ENCODE assay signal across 1 cellular context in the genomic region with DNA sequence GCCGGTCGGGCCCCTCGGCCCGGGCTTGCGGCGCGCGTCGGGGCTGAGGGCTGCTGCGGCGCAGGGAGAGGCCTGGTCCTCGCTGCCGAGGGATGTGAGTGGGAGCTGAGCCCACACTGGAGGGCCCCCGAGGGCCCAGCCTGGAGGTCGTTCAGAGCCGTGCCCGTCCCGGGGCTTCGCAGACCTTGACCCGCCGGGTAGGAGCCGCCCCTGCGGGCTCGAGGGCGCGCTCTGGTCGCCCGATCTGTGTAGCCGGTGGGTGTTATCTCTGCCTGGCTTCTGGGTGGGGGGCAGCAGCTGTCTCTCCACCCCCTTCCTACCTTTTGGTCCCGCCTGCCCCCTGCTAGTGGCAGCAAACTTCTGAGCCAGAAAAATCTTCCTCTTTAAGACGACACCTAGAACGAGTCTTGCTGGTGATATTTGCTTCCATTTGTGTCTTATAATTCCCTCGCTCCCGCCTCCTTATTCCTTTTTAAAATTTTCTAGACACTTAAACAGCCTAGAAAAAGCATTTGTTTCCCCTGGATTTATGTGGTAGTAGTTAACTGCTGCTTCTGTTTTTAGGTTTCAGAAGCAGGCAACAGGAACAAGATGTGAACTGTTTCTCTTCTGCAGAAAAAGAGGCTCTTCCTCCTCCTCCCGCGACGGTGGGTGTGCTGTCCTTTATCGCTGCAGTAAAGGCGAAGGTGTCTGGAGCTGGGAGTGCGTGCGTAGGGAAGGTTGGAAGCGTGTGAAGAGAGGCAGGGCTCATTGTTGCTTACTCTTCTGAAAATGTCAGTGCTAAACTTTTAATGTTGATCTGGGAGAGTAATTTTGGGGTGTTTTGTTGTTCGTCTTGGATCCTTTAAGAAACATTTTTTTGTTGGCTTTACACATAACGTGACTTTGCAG.
TF ChIP-seq lines count a peak whose summit lies in the region.

No MANE protein-coding gene starts in this region.

TF ChIP-seq in K562, 482 proteins besides CTCF, POLR2A, EP300 and RAD21 (continued from another document and continues in another):
- TF ChIP-seq, protein P1, sequence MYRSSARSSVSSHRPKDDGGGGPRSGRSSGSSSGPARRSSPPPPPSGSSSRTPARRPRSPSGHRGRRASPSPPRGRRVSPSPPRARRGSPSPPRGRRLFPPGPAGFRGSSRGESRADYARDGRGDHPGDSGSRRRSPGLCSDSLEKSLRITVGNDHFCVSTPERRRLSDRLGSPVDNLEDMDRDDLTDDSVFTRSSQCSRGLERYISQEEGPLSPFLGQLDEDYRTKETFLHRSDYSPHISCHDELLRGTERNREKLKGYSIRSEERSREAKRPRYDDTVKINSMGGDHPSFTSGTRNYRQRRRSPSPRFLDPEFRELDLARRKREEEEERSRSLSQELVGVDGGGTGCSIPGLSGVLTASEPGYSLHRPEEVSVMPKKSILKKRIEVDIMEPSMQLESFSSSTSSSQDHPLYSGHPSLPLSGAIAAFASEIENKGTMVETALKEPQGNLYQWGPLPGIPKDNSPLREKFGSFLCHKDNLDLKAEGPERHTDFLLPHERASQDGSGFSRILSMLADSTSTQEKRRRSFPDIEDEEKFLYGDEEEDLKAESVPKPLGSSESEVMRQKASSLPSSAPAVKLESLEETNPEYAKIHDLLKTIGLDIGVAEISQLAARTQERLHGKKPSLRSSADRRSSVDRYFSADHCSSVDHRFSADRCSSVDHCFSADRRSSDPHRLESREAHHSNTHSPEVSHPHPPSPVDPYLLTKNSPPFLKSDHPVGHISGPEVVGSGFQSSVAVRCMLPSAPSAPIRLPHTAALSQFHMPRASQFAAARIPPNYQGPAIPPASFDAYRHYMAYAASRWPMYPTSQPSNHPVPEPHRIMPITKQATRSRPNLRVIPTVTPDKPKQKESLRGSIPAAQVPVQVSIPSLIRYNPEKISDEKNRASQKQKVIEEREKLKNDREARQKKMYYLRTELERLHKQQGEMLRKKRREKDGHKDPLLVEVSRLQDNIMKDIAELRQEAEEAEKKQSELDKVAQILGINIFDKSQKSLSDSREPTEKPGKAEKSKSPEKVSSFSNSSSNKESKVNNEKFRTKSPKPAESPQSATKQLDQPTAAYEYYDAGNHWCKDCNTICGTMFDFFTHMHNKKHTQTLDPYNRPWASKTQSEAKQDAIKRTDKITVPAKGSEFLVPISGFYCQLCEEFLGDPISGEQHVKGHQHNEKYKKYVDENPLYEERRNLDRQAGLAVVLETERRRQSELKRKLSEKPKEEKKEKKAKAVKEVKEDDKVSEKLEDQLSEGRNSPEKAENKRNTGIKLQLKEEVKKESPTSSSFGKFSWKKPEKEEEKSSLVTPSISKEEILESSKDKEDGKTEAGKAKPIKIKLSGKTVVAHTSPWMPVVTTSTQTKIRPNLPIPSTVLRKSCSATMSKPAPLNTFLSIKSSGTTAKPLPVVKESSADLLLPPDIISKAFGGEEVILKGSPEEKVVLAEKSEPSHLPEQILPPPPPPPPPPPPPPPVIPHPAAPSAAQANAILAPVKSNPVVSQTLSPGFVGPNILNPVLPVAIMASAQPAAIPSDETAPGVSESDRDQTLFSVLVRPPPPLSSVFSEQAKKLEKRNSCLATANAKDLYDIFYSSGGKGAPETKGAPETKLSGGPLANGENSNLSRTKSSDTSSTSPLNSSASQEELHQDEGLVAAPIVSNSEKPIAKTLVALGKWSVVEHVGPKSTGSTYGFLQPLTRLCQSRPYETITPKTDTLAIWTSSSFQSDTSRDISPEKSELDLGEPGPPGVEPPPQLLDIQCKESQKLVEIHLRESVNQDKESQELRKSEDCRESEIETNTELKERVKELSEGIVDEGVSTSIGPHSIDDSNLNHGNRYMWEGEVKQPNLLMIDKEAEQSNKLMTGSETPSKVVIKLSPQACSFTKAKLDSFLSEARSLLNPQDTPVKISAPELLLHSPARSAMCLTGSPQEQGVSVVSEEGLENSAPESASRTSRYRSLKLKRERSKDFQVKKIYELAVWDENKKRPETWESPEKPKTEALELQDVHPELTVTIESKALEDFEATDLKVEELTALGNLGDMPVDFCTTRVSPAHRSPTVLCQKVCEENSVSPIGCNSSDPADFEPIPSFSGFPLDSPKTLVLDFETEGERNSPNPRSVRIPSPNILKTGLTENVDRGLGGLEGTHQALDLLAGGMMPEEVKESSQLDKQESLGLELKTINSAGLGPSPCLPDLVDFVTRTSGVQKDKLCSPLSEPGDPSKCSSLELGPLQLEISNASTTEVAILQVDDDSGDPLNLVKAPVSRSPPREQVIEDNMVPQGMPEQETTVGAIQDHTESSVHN (IDR thresholded peaks at IDR 0.05; ENCODE audit: borderline replicate concordance in 1 of 2, low read depth in 1 of 2): no peak
- TF ChIP-seq FOXJ3 (CRISPR knock-in tag; IDR thresholded peaks at IDR 0.05): no peak
- TF ChIP-seq, protein P2, sequence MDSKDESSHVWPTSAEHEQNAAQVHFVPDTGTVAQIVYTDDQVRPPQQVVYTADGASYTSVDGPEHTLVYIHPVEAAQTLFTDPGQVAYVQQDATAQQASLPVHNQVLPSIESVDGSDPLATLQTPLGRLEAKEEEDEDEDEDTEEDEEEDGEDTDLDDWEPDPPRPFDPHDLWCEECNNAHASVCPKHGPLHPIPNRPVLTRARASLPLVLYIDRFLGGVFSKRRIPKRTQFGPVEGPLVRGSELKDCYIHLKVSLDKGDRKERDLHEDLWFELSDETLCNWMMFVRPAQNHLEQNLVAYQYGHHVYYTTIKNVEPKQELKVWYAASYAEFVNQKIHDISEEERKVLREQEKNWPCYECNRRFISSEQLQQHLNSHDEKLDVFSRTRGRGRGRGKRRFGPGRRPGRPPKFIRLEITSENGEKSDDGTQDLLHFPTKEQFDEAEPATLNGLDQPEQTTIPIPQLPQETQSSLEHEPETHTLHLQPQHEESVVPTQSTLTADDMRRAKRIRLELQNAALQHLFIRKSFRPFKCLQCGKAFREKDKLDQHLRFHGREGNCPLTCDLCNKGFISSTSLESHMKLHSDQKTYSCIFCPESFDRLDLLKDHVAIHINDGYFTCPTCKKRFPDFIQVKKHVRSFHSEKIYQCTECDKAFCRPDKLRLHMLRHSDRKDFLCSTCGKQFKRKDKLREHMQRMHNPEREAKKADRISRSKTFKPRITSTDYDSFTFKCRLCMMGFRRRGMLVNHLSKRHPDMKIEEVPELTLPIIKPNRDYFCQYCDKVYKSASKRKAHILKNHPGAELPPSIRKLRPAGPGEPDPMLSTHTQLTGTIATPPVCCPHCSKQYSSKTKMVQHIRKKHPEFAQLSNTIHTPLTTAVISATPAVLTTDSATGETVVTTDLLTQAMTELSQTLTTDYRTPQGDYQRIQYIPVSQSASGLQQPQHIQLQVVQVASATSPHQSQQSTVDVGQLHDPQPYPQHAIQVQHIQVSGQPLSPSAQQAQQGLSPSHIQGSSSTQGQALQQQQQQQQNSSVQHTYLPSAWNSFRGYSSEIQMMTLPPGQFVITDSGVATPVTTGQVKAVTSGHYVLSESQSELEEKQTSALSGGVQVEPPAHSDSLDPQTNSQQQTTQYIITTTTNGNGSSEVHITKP (IDR thresholded peaks at IDR 0.05; ENCODE audit: partially characterized antibody): peak; percentile 47
- no peak for TF ChIP-seq NCOA2 (IDR thresholded peaks at IDR 0.05; ENCODE audit: partially characterized antibody in 2 of 2)
- TF ChIP-seq, protein P3, sequence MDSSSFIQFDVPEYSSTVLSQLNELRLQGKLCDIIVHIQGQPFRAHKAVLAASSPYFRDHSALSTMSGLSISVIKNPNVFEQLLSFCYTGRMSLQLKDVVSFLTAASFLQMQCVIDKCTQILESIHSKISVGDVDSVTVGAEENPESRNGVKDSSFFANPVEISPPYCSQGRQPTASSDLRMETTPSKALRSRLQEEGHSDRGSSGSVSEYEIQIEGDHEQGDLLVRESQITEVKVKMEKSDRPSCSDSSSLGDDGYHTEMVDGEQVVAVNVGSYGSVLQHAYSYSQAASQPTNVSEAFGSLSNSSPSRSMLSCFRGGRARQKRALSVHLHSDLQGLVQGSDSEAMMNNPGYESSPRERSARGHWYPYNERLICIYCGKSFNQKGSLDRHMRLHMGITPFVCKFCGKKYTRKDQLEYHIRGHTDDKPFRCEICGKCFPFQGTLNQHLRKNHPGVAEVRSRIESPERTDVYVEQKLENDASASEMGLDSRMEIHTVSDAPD (CRISPR knock-in tag; IDR thresholded peaks at IDR 0.05): no peak
- TF ChIP-seq TAF1 (IDR thresholded peaks at IDR 0.05; ENCODE audit: control insufficient read depth, extremely low read depth, insufficient read depth, low read length, severe bottlenecking): peak; percentile 42
- no peak for TF ChIP-seq DMBX1 (CRISPR knock-in tag; IDR thresholded peaks at IDR 0.05; ENCODE audit: borderline replicate concordance)
- TF ChIP-seq, protein P4, sequence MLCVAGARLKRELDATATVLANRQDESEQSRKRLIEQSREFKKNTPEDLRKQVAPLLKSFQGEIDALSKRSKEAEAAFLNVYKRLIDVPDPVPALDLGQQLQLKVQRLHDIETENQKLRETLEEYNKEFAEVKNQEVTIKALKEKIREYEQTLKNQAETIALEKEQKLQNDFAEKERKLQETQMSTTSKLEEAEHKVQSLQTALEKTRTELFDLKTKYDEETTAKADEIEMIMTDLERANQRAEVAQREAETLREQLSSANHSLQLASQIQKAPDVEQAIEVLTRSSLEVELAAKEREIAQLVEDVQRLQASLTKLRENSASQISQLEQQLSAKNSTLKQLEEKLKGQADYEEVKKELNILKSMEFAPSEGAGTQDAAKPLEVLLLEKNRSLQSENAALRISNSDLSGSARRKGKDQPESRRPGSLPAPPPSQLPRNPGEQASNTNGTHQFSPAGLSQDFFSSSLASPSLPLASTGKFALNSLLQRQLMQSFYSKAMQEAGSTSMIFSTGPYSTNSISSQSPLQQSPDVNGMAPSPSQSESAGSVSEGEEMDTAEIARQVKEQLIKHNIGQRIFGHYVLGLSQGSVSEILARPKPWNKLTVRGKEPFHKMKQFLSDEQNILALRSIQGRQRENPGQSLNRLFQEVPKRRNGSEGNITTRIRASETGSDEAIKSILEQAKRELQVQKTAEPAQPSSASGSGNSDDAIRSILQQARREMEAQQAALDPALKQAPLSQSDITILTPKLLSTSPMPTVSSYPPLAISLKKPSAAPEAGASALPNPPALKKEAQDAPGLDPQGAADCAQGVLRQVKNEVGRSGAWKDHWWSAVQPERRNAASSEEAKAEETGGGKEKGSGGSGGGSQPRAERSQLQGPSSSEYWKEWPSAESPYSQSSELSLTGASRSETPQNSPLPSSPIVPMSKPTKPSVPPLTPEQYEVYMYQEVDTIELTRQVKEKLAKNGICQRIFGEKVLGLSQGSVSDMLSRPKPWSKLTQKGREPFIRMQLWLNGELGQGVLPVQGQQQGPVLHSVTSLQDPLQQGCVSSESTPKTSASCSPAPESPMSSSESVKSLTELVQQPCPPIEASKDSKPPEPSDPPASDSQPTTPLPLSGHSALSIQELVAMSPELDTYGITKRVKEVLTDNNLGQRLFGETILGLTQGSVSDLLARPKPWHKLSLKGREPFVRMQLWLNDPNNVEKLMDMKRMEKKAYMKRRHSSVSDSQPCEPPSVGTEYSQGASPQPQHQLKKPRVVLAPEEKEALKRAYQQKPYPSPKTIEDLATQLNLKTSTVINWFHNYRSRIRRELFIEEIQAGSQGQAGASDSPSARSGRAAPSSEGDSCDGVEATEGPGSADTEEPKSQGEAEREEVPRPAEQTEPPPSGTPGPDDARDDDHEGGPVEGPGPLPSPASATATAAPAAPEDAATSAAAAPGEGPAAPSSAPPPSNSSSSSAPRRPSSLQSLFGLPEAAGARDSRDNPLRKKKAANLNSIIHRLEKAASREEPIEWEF (CRISPR knock-in tag; IDR thresholded peaks at IDR 0.05): no peak
- no peak for TF ChIP-seq IFI16 (CRISPR knock-in tag; IDR thresholded peaks at IDR 0.05)
- no peak for TF ChIP-seq ZNF436 (CRISPR knock-in tag; IDR thresholded peaks at IDR 0.05)
- TF ChIP-seq ZNF589 (CRISPR knock-in tag; IDR thresholded peaks at IDR 0.05; ENCODE audit: low read depth): peak; percentile 52; the same call in 1 of the 2 replicates
- peak; percentile 35; the same call in 1 of the 2 replicates for TF ChIP-seq CBFA2T3 (IDR thresholded peaks at IDR 0.05)
- TF ChIP-seq, protein P5, sequence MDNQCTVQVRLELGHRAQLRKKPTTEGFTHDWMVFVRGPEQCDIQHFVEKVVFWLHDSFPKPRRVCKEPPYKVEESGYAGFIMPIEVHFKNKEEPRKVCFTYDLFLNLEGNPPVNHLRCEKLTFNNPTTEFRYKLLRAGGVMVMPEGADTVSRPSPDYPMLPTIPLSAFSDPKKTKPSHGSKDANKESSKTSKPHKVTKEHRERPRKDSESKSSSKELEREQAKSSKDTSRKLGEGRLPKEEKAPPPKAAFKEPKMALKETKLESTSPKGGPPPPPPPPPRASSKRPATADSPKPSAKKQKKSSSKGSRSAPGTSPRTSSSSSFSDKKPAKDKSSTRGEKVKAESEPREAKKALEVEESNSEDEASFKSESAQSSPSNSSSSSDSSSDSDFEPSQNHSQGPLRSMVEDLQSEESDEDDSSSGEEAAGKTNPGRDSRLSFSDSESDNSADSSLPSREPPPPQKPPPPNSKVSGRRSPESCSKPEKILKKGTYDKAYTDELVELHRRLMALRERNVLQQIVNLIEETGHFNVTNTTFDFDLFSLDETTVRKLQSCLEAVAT (IDR thresholded peaks at IDR 0.05): 0 out of 4 replicates have a peak, but pooled peaks of 1 of the 2 experiments have one; percentile 35
- no peak for TF ChIP-seq SREBF1 (IDR thresholded peaks at IDR 0.05; ENCODE audit: borderline replicate concordance, low read depth, low read length)
- TF ChIP-seq, protein P6, sequence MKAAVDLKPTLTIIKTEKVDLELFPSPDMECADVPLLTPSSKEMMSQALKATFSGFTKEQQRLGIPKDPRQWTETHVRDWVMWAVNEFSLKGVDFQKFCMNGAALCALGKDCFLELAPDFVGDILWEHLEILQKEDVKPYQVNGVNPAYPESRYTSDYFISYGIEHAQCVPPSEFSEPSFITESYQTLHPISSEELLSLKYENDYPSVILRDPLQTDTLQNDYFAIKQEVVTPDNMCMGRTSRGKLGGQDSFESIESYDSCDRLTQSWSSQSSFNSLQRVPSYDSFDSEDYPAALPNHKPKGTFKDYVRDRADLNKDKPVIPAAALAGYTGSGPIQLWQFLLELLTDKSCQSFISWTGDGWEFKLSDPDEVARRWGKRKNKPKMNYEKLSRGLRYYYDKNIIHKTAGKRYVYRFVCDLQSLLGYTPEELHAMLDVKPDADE (conservative IDR thresholded peaks at IDR 0.05; ENCODE audit: control insufficient read depth, low read depth, low read length): peak; percentile 60; the same call in 1 of the 2 replicates
- TF ChIP-seq CXXC5 (CRISPR knock-in tag; IDR thresholded peaks at IDR 0.05): peak; percentile 37; the same call in 1 of the 2 replicates
- TF ChIP-seq TEAD4 (IDR thresholded peaks at IDR 0.05; ENCODE audit: low read length): no peak
- TF ChIP-seq TEAD4 (CRISPR knock-in tag; IDR thresholded peaks at IDR 0.05; ENCODE audit: borderline replicate concordance): no peak
- TF ChIP-seq ARNT (IDR thresholded peaks at IDR 0.05): no peak
- TF ChIP-seq HOXB6 (CRISPR knock-in tag; IDR thresholded peaks at IDR 0.05; ENCODE audit: borderline replicate concordance): no peak
- TF ChIP-seq, protein P7, sequence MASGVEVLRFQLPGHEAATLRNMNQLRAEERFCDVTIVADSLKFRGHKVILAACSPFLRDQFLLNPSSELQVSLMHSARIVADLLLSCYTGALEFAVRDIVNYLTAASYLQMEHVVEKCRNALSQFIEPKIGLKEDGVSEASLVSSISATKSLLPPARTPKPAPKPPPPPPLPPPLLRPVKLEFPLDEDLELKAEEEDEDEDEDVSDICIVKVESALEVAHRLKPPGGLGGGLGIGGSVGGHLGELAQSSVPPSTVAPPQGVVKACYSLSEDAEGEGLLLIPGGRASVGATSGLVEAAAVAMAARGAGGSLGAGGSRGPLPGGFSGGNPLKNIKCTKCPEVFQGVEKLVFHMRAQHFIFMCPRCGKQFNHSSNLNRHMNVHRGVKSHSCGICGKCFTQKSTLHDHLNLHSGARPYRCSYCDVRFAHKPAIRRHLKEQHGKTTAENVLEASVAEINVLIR (CRISPR knock-in tag; IDR thresholded peaks at IDR 0.05): no peak
- peak; percentile 22; the same call in 1 of the 2 replicates for TF ChIP-seq CBFA2T2 (conservative IDR thresholded peaks at IDR 0.05)
- TF ChIP-seq CHD1 (IDR thresholded peaks at IDR 0.05; ENCODE audit: low read length): peak; percentile 80
- peak; percentile 6 for TF ChIP-seq RBBP5 (IDR thresholded peaks at IDR 0.05; ENCODE audit: borderline replicate concordance, insufficient read depth, low read length, poor library complexity, severe bottlenecking)
- TF ChIP-seq MTA3 (IDR thresholded peaks at IDR 0.05; ENCODE audit: borderline replicate concordance): 0 out of 2 replicates have a peak, but pooled peaks have one; percentile 3
